ENCODE assay signal across 10 cellular contexts in the genomic region with DNA sequence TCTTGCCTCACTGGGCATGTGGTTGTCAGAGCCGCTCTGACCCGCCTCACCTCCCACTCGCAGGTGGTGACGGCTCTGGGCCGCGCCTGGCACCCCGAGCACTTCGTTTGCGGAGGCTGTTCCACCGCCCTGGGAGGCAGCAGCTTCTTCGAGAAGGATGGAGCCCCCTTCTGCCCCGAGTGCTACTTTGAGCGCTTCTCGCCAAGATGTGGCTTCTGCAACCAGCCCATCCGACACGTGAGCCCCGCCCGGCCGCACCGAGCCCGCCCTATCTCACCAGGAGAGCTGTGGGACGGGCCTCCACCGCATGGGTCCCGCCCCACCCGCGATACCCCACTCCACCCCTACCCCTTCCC. TPM values are rescaled to one million over a fixed set of nuclear protein-coding genes. Genes with fewer than 3 reads are reported as not detected.
DNase-seq lines count a peak whose midpoint lies in the region; ATAC-seq and TF ChIP-seq lines count a peak whose summit lies in the region.
"Had no signal": no experiment of that assay in that cellular context is flagged by ENCODE, and none has a peak within 500 bp of the region (broad histone marks: within the 10 kb centered on the region; RNA-seq: fewer than 3 reads in every experiment).

No MANE protein-coding gene starts in this region.

- H3K36me3 ChIP-seq in mucosa of rectum (ENCODE audit: control insufficient read depth in 2 of 2, insufficient read depth in 2 of 2, low read length in 2 of 2) = no peaks in the 10 kb centered on the region

- peak overlapping the region; percentile 76 for H3K4me3 Mint-ChIP-seq in stimulated activated naive CD8-positive, alpha-beta T cell treated with anti-CD3 and anti-CD28 coated beads, Interleukin-15, Interleukin-2, amounts not matched to agents 100 ng/mL and 50 ng/mL, for 24 hours
- peak overlapping the region in 4 of 5 experiments; percentile 22 to 81 (median 77) for H3K4me3 Mint-ChIP-seq in brain

- no peaks in the 10 kb centered on the region for H3K27me3 ChIP-seq in mucosa of rectum (ENCODE audit: control insufficient read depth in 2 of 2, insufficient read depth in 2 of 2, low read length in 2 of 2)

- H3K27me3 Mint-ChIP-seq in stimulated activated naive CD8-positive, alpha-beta T cell treated with anti-CD3 and anti-CD28 coated beads, Interleukin-15, Interleukin-2, amounts not matched to agents 100 ng/mL and 50 ng/mL, for 24 hours = peaks cover 21% of the 10 kb centered on the region
- peaks cover 84% of the 10 kb centered on the region for H3K27me3 Mint-ChIP-seq in brain

- peak overlapping the region; percentile 90 to 98 for H3K27ac ChIP-seq in mucosa of rectum (ENCODE audit: low read depth in 2 of 2, low read length in 2 of 2)

- no peaks in the 10 kb centered on the region for H3K9me3 ChIP-seq in mucosa of rectum (ENCODE audit: control insufficient read depth in 2 of 2, low read length in 2 of 2)
- H3K9me3 ChIP-seq: heart right ventricle had no signal

- ATAC-seq in stimulated activated naive CD8-positive, alpha-beta T cell treated with anti-CD3 and anti-CD28 coated beads, Interleukin-15, Interleukin-2, amounts not matched to agents 100 U/mL and 50 U/mL, for 24 hours = no peak
- ATAC-seq in left ventricle myocardium superior (no peak), HG03439 (IDR thresholded peaks at IDR 0.05; ENCODE audit: unreplicated experiment) (no peak)
- ATAC-seq: heart right ventricle had no signal

- intact Hi-C loops in left ventricle myocardium superior (cut with micrococcal nuclease) = no loop called here

- peaks cover 27% of the 10 kb centered on the region for H3K4me1 Mint-ChIP-seq in stimulated activated naive CD8-positive, alpha-beta T cell treated with anti-CD3 and anti-CD28 coated beads, Interleukin-15, Interleukin-2, amounts not matched to agents 100 ng/mL and 50 ng/mL, for 24 hours (ENCODE audit: low read depth)
- peaks cover 39% of the 10 kb centered on the region for H3K4me1 Mint-ChIP-seq in brain

- DNase-seq in stimulated activated naive CD8-positive, alpha-beta T cell treated with anti-CD3 and anti-CD28 coated beads, Interleukin-15, Interleukin-2, amounts not matched to agents 100 U/mL and 50 U/mL, for 24 hours = no peak
- DNase-seq in left ventricle myocardium superior = no peak
- DNase-seq in D341Med (ENCODE audit: low spot score) = no peak
- no peak for DNase-seq in SHP77 treated with DMSO at 0.1 percent for 48 hours (lab: John Stamatoyannopoulos, UW)
- DNase-seq: heart right ventricle, NCI-H526 had no signal

- peak overlapping the region; percentile 69 to 71 for H3K4me3 ChIP-seq in mucosa of rectum (ENCODE audit: low read length in 2 of 2)

- H3K27ac Mint-ChIP-seq in stimulated activated naive CD8-positive, alpha-beta T cell treated with anti-CD3 and anti-CD28 coated beads, Interleukin-15, Interleukin-2, amounts not matched to agents 100 ng/mL and 50 ng/mL, for 24 hours = no peak overlapping the region
- no peak overlapping the region for H3K27ac Mint-ChIP-seq in brain

- H3K9ac ChIP-seq in mucosa of rectum (ENCODE audit: low read depth in 1 of 2, low read length in 2 of 2) = no peak overlapping the region

- TF ChIP-seq CTCF in brain (conservative IDR thresholded peaks at IDR 0.05) = no peak

- H3K36me3 Mint-ChIP-seq in stimulated activated naive CD8-positive, alpha-beta T cell treated with anti-CD3 and anti-CD28 coated beads, Interleukin-15, Interleukin-2, amounts not matched to agents 100 ng/mL and 50 ng/mL, for 24 hours (ENCODE audit: low read depth) = no peaks in the 10 kb centered on the region
- H3K36me3 Mint-ChIP-seq in brain = peaks cover 10% of the 10 kb centered on the region

- peaks cover 28 to 32% of the 10 kb centered on the region in 2 donors for H3K4me1 ChIP-seq in mucosa of rectum (ENCODE audit: control insufficient read depth in 2 of 2, insufficient read depth in 2 of 2, low read length in 2 of 2)

- no peaks in the 10 kb centered on the region for H3K9me3 Mint-ChIP-seq in stimulated activated naive CD8-positive, alpha-beta T cell treated with anti-CD3 and anti-CD28 coated beads, Interleukin-15, Interleukin-2, amounts not matched to agents 100 ng/mL and 50 ng/mL, for 24 hours
- H3K9me3 Mint-ChIP-seq in brain = no peaks in the 10 kb centered on the region

RNA-seq across cellular contexts. Expression of a gene that starts 4.0 kb away (rescaled TPM):
- 15.8 TPM for polyA plus RNA-seq in brain (ENCODE audit: insufficient read depth, low read depth, low replicate concordance)
- 13.6 TPM for total RNA-seq in left ventricle myocardium superior

RNA-seq across cellular contexts. Expression of a gene that starts 7.0 kb away (rescaled TPM):
- polyA plus RNA-seq in brain (ENCODE audit: insufficient read depth, low read depth, low replicate concordance) = 3.7 TPM
- total RNA-seq in left ventricle myocardium superior = not detected
- total RNA-seq: heart right ventricle had no signal

RNA-seq across cellular contexts. Expression of a gene that starts 16.6 kb away (rescaled TPM):
- polyA plus RNA-seq in brain (ENCODE audit: insufficient read depth, low read depth, low replicate concordance) = 19.2 TPM
- total RNA-seq in left ventricle myocardium superior = 5.4 TPM

RNA-seq across cellular contexts. Expression of a gene that starts 32.3 kb away (rescaled TPM):
- polyA plus RNA-seq in brain (ENCODE audit: insufficient read depth, low read depth, low replicate concordance) = 103 TPM
- 18.9 TPM for total RNA-seq in left ventricle myocardium superior

RNA-seq across cellular contexts. Expression of a gene that starts 33.3 kb away (rescaled TPM):
- 1.4 TPM for polyA plus RNA-seq in brain (ENCODE audit: insufficient read depth, low read depth, low replicate concordance)
- 1.6 TPM for total RNA-seq in left ventricle myocardium superior
